In the genomic region with DNA sequence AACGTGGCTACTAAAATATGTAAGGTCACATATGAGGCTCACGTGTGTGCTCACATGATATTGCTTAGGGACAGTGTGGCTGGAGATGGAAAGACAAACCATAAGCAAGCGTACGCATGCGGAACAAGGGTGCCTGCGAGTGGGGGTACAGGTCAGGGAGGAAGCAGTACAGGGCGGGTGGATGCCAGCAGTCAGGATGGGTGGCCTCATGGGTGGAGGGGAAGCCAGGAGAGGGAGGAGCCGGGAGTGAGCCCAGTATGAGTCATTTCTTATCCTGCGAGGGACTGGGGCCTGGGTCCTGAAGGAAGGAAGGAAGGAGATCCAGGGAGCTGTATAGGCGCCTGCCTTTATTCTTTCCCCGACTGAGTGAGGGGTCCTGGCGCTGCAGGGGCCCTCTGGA, we compare ENCODE assay signal across 1 cellular context.
TF ChIP-seq lines count a peak whose summit lies in the region.

No MANE protein-coding gene starts in this region.

TF ChIP-seq in GM23338, 12 proteins besides CTCF, POLR2A, EP300 and RAD21:
- TF ChIP-seq, protein P1, sequence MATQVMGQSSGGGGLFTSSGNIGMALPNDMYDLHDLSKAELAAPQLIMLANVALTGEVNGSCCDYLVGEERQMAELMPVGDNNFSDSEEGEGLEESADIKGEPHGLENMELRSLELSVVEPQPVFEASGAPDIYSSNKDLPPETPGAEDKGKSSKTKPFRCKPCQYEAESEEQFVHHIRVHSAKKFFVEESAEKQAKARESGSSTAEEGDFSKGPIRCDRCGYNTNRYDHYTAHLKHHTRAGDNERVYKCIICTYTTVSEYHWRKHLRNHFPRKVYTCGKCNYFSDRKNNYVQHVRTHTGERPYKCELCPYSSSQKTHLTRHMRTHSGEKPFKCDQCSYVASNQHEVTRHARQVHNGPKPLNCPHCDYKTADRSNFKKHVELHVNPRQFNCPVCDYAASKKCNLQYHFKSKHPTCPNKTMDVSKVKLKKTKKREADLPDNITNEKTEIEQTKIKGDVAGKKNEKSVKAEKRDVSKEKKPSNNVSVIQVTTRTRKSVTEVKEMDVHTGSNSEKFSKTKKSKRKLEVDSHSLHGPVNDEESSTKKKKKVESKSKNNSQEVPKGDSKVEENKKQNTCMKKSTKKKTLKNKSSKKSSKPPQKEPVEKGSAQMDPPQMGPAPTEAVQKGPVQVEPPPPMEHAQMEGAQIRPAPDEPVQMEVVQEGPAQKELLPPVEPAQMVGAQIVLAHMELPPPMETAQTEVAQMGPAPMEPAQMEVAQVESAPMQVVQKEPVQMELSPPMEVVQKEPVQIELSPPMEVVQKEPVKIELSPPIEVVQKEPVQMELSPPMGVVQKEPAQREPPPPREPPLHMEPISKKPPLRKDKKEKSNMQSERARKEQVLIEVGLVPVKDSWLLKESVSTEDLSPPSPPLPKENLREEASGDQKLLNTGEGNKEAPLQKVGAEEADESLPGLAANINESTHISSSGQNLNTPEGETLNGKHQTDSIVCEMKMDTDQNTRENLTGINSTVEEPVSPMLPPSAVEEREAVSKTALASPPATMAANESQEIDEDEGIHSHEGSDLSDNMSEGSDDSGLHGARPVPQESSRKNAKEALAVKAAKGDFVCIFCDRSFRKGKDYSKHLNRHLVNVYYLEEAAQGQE (IDR thresholded peaks at IDR 0.05; ENCODE audit: unreplicated experiment), result no peak
- TF ChIP-seq POLR2AphosphoS5 (IDR thresholded peaks at IDR 0.05; ENCODE audit: low read depth) (no peak), CREB1 (CRISPR knock-in tag; IDR thresholded peaks at IDR 0.05; ENCODE audit: low read depth) (no peak), ZNF114 (CRISPR knock-in tag; IDR thresholded peaks at IDR 0.05) (no peak), EZH2phosphoT487 (IDR thresholded peaks at IDR 0.05; ENCODE audit: unreplicated experiment) (no peak), JUNB (IDR thresholded peaks at IDR 0.05; ENCODE audit: unreplicated experiment) (no peak), ZNF331 (CRISPR knock-in tag; IDR thresholded peaks at IDR 0.05; ENCODE audit: low read depth) (no peak), EZH2 (IDR thresholded peaks at IDR 0.05; ENCODE audit: low read depth, unreplicated experiment) (no peak), STAT1 (IDR thresholded peaks at IDR 0.05; ENCODE audit: unreplicated experiment) (no peak), NANOG (IDR thresholded peaks at IDR 0.05; ENCODE audit: borderline replicate concordance) (no peak)
- TF ChIP-seq, protein P2, sequence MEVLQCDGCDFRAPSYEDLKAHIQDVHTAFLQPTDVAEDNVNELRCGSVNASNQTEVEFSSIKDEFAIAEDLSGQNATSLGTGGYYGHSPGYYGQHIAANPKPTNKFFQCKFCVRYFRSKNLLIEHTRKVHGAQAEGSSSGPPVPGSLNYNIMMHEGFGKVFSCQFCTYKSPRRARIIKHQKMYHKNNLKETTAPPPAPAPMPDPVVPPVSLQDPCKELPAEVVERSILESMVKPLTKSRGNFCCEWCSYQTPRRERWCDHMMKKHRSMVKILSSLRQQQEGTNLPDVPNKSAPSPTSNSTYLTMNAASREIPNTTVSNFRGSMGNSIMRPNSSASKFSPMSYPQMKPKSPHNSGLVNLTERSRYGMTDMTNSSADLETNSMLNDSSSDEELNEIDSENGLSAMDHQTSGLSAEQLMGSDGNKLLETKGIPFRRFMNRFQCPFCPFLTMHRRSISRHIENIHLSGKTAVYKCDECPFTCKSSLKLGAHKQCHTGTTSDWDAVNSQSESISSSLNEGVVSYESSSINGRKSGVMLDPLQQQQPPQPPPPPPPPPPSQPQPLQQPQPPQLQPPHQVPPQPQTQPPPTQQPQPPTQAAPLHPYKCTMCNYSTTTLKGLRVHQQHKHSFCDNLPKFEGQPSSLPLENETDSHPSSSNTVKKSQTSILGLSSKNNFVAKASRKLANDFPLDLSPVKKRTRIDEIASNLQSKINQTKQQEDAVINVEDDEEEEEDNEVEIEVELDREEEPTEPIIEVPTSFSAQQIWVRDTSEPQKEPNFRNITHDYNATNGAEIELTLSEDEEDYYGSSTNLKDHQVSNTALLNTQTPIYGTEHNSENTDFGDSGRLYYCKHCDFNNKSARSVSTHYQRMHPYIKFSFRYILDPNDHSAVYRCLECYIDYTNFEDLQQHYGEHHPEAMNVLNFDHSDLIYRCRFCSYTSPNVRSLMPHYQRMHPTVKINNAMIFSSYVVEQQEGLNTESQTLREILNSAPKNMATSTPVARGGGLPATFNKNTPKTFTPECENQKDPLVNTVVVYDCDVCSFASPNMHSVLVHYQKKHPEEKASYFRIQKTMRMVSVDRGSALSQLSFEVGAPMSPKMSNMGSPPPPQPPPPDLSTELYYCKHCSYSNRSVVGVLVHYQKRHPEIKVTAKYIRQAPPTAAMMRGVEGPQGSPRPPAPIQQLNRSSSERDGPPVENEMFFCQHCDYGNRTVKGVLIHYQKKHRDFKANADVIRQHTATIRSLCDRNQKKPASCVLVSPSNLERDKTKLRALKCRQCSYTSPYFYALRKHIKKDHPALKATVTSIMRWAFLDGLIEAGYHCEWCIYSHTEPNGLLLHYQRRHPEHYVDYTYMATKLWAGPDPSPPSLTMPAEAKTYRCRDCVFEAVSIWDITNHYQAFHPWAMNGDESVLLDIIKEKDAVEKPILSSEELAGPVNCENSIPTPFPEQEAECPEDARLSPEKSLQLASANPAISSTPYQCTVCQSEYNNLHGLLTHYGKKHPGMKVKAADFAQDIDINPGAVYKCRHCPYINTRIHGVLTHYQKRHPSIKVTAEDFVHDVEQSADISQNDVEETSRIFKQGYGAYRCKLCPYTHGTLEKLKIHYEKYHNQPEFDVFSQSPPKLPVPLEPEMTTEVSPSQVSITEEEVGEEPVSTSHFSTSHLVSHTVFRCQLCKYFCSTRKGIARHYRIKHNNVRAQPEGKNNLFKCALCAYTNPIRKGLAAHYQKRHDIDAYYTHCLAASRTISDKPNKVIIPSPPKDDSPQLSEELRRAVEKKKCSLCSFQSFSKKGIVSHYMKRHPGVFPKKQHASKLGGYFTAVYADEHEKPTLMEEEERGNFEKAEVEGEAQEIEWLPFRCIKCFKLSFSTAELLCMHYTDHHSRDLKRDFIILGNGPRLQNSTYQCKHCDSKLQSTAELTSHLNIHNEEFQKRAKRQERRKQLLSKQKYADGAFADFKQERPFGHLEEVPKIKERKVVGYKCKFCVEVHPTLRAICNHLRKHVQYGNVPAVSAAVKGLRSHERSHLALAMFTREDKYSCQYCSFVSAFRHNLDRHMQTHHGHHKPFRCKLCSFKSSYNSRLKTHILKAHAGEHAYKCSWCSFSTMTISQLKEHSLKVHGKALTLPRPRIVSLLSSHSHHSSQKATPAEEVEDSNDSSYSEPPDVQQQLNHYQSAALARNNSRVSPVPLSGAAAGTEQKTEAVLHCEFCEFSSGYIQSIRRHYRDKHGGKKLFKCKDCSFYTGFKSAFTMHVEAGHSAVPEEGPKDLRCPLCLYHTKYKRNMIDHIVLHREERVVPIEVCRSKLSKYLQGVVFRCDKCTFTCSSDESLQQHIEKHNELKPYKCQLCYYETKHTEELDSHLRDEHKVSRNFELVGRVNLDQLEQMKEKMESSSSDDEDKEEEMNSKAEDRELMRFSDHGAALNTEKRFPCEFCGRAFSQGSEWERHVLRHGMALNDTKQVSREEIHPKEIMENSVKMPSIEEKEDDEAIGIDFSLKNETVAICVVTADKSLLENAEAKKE (CRISPR knock-in tag; IDR thresholded peaks at IDR 0.05), result no peak
- TF ChIP-seq, protein P3, sequence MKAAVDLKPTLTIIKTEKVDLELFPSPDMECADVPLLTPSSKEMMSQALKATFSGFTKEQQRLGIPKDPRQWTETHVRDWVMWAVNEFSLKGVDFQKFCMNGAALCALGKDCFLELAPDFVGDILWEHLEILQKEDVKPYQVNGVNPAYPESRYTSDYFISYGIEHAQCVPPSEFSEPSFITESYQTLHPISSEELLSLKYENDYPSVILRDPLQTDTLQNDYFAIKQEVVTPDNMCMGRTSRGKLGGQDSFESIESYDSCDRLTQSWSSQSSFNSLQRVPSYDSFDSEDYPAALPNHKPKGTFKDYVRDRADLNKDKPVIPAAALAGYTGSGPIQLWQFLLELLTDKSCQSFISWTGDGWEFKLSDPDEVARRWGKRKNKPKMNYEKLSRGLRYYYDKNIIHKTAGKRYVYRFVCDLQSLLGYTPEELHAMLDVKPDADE (IDR thresholded peaks at IDR 0.05), result no peak
